In the genomic region with DNA sequence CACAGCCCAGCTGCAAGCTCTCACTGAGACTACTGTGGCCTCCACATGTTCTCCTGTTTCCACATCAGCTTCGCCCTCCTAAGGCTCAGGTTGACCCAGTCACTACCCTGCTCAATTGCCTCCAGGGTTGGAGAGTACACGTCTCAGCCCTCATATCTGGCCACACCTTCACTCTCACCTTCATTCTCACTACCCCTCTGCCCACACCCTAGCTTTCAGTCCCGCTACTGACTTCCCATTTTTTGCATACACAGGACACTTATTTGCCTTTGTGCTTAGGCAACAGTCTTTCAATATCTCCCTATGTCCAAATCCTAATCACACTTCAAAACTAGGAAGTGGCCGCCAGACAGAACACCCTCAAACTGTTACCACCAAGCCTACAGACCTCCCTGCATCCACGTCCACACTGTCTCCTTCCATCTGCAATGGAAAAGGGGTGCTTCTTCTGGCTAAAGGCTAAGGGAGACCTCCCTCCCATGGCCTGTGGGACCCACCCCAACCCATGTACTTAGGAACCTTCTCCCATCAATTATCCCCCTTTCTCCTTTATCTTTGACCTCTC, we compare ENCODE assay signal across 19 cellular contexts. TPM values are rescaled to one million over a fixed set of nuclear protein-coding genes. Genes with fewer than 3 reads are reported as not detected.
"Had no signal": no experiment of that assay in that cellular context is flagged by ENCODE, and none has a peak within 500 bp of the region (broad histone marks: within the 10 kb centered on the region; RNA-seq: fewer than 3 reads in every experiment).

No MANE protein-coding gene starts in this region.

- H3K4me3 Mint-ChIP-seq: activated CD4-positive, alpha-beta T cell treated with anti-CD3 and anti-CD28 coated beads, Interleukin-2, amount 10 ng/mL, durations not matched to agents 24 days and 14 days; activated naive CD8-positive, alpha-beta T cell treated with anti-CD3 and anti-CD28 coated beads, Interleukin-2, amount 10 ng/mL, durations not matched to agents 7 days and 5 days; activated T-helper 1 cell treated with anti-CD3 and anti-CD28 coated beads, Interleukin-12 subunit alpha, Interleukin-12 subunit beta, Interleukin-2, Interleukin-4 antibody, amounts not matched to agents 30 ng/mL and 10 ng/mL and 1 ng/mL, durations not matched to agents 14 hours and 24 hours and 36 hours; brain; central memory CD8-positive, alpha-beta T cell; naive thymus-derived CD8-positive, alpha-beta T cell had no signal

- H3K27ac Mint-ChIP-seq: activated CD4-positive, alpha-beta T cell treated with anti-CD3 and anti-CD28 coated beads, Interleukin-2, amount 10 ng/mL, durations not matched to agents 24 days and 14 days; activated naive CD8-positive, alpha-beta T cell treated with anti-CD3 and anti-CD28 coated beads, Interleukin-2, amount 10 ng/mL, durations not matched to agents 7 days and 5 days; activated T-helper 1 cell treated with anti-CD3 and anti-CD28 coated beads, Interleukin-12 subunit alpha, Interleukin-12 subunit beta, Interleukin-2, Interleukin-4 antibody, amounts not matched to agents 30 ng/mL and 10 ng/mL and 1 ng/mL, durations not matched to agents 14 hours and 24 hours and 36 hours; brain had no signal

- H3K36me3 Mint-ChIP-seq: activated naive CD8-positive, alpha-beta T cell treated with anti-CD3 and anti-CD28 coated beads, Interleukin-2, amount 10 ng/mL, durations not matched to agents 7 days and 5 days; brain had no signal

- ATAC-seq: left lung; mucosa of descending colon; naive thymus-derived CD8-positive, alpha-beta T cell; pancreas had no signal

- H3K36me3 ChIP-seq: esophagus muscularis mucosa, left lung, pancreas, sigmoid colon, stomach, thoracic aorta had no signal

- H3K4me1 Mint-ChIP-seq: activated CD4-positive, alpha-beta T cell treated with anti-CD3 and anti-CD28 coated beads, Interleukin-2, amount 10 ng/mL, durations not matched to agents 24 days and 14 days; activated naive CD8-positive, alpha-beta T cell treated with anti-CD3 and anti-CD28 coated beads, Interleukin-2, amount 10 ng/mL, durations not matched to agents 7 days and 5 days; brain; central memory CD8-positive, alpha-beta T cell; naive thymus-derived CD8-positive, alpha-beta T cell had no signal

- H3K27ac ChIP-seq: coronary artery, esophagus muscularis mucosa, hepatocyte, left lung, pancreas, sigmoid colon, stomach, thoracic aorta had no signal

- H3K4me3 ChIP-seq: coronary artery, esophagus muscularis mucosa, hepatocyte, left lung, mucosa of descending colon, pancreas, sigmoid colon, stomach, thoracic aorta had no signal

- H3K4me1 ChIP-seq: esophagus muscularis mucosa, left lung, pancreas, sigmoid colon, stomach had no signal

- H3K27me3 ChIP-seq: hepatocyte, pancreas had no signal

- H3K27me3 Mint-ChIP-seq: central memory CD8-positive, alpha-beta T cell had no signal

- H3K9me3 Mint-ChIP-seq: activated CD4-positive, alpha-beta T cell treated with anti-CD3 and anti-CD28 coated beads, Interleukin-2, amount 10 ng/mL, durations not matched to agents 24 days and 14 days; activated naive CD8-positive, alpha-beta T cell treated with anti-CD3 and anti-CD28 coated beads, Interleukin-2, amount 10 ng/mL, durations not matched to agents 7 days and 5 days; activated T-helper 1 cell treated with anti-CD3 and anti-CD28 coated beads, Interleukin-12 subunit alpha, Interleukin-12 subunit beta, Interleukin-2, Interleukin-4 antibody, amounts not matched to agents 30 ng/mL and 10 ng/mL and 1 ng/mL, durations not matched to agents 14 hours and 24 hours and 36 hours; brain; central memory CD8-positive, alpha-beta T cell had no signal

- H3K9me3 ChIP-seq: esophagus muscularis mucosa, left lung, mucosa of descending colon, pancreas, sigmoid colon, stomach, thoracic aorta had no signal

- DNase-seq: activated CD4-positive, alpha-beta T cell treated with anti-CD3 and anti-CD28 coated beads, Interleukin-2, amount 10 ng/mL, durations not matched to agents 24 days and 14 days; activated CD4-positive, CD25-positive, alpha-beta regulatory T cell; activated CD8-positive, alpha-beta memory T cell treated with anti-CD3 and anti-CD28 coated beads, Interleukin-2, amount 50 U/mL, for 48 hours; activated naive CD8-positive, alpha-beta T cell treated with anti-CD3 and anti-CD28 coated beads, Interleukin-2, amount 10 ng/mL, durations not matched to agents 7 days and 5 days; islet precursor cell; left lung; mucosa of descending colon; naive thymus-derived CD8-positive, alpha-beta T cell; pancreas; sigmoid colon; stimulated activated CD4-positive, alpha-beta T cell treated with anti-CD3 and anti-CD28 coated beads, Interleukin-1b, Interleukin-23, amount 100 ng/mL, for 48 hours; stomach had no signal

RNA-seq across cellular contexts. Expression of a gene that starts 10.9 kb away (rescaled TPM):
- total RNA-seq: activated CD4-positive, alpha-beta T cell treated with anti-CD3 and anti-CD28 coated beads, Interleukin-2, amount 10 ng/mL, durations not matched to agents 24 days and 14 days; activated T-helper 1 cell treated with anti-CD3 and anti-CD28 coated beads, Interleukin-12 subunit alpha, Interleukin-12 subunit beta, Interleukin-2, Interleukin-4 antibody, amounts not matched to agents 30 ng/mL and 10 ng/mL and 1 ng/mL, durations not matched to agents 14 hours and 24 hours and 36 hours had no signal
